1 cellular context compared by ENCODE assay signal in genomic region chr11:24623121-24623520, GRCh38.
TF ChIP-seq lines count a peak whose summit lies in the region.

No MANE protein-coding gene starts in this region.

TF ChIP-seq in WTC11, 78 proteins besides CTCF, POLR2A, EP300 and RAD21 (continued from another document):
- no peak for TF ChIP-seq AFF4 (CRISPR knock-in tag; IDR thresholded peaks at IDR 0.05; ENCODE audit: borderline replicate concordance)
